ENCODE assay signal across 24 cellular contexts in genomic region chr17:76197911-76198310, GRCh38. TPM values are rescaled to one million over a fixed set of nuclear protein-coding genes. Genes with fewer than 3 reads are reported as not detected.
DNase-seq lines count a peak whose midpoint lies in the region; ATAC-seq lines count a peak whose summit lies in the region.
"Had no signal": no experiment of that assay in that cellular context is flagged by ENCODE, and none has a peak within 500 bp of the region (broad histone marks: within the 10 kb centered on the region; RNA-seq: fewer than 3 reads in every experiment).

No MANE protein-coding gene starts in this region.

- H3K4me3 ChIP-seq in BLaER1 treated with 17β-estradiol and CSF1 and Interleukin-3, amounts not matched to agents 10 nM and 100 nM = no peak overlapping the region
- H3K4me3 ChIP-seq: GM12878, hepatocyte, SJCRH30, stomach, upper lobe of left lung had no signal

- intact Hi-C loops in left ventricle myocardium superior (cut with micrococcal nuclease) = loop anchor here (10.0 kb wide), 1 partner anchor 57 kb away; no protein-coding TSS in a partner anchor

- peak overlapping the region in 9 of 11 experiments; percentile 24 to 92 (median 88); a peak in 13 of 22 replicates for H3K4me2 ChIP-seq in BLaER1 treated with 17β-estradiol and CSF1 and Interleukin-3, amounts not matched to agents 10 nM and 100 nM
- H3K4me2 ChIP-seq: hepatocyte had no signal

- H3K36me3 ChIP-seq in BLaER1 treated with 17β-estradiol and CSF1 and Interleukin-3, amounts not matched to agents 10 nM and 100 nM = no peaks in the 10 kb centered on the region
- H3K36me3 ChIP-seq: brain microvascular endothelial cell, SJCRH30, stomach, upper lobe of left lung had no signal

- no peak for ATAC-seq in T-helper 17 cell
- ATAC-seq in left ventricle myocardium superior = peak; percentile 82
- ATAC-seq in HG03025 (IDR thresholded peaks at IDR 0.05; ENCODE audit: low FRiP score, unreplicated experiment) = no peak
- ATAC-seq in GM21526 (IDR thresholded peaks at IDR 0.05; ENCODE audit: low FRiP score, unreplicated experiment) = no peak
- ATAC-seq: GM12878 had no signal

- no peak overlapping the region for H3K4me3 Mint-ChIP-seq in T-helper 2 cell treated with Interferon-gamma antibody and Interleukin-4, amounts not matched to agents 5 μg/mL and 100 μg/mL, for 36 hours
- H3K4me3 Mint-ChIP-seq in T-helper 17 cell = peak overlapping the region; percentile 53
- H3K4me3 Mint-ChIP-seq: activated B cell treated with CpG ODN at 0.5 μM for 24 hours, memory B cell had no signal

- no peaks in the 10 kb centered on the region for H3K9me3 Mint-ChIP-seq in T-helper 2 cell treated with Interferon-gamma antibody and Interleukin-4, amounts not matched to agents 5 μg/mL and 100 μg/mL, for 36 hours
- H3K9me3 Mint-ChIP-seq: activated B cell treated with CpG ODN at 0.5 μM for 24 hours, memory B cell, naive B cell had no signal

- H3K36me3 Mint-ChIP-seq in T-helper 2 cell treated with Interferon-gamma antibody and Interleukin-4, amounts not matched to agents 5 μg/mL and 100 μg/mL, for 36 hours (ENCODE audit: low read depth) = peaks cover 70% of the 10 kb centered on the region
- H3K36me3 Mint-ChIP-seq in T-helper 17 cell (ENCODE audit: low read depth) = no peaks in the 10 kb centered on the region
- H3K36me3 Mint-ChIP-seq: memory B cell, naive B cell had no signal

- no peaks in the 10 kb centered on the region for H3K27me3 ChIP-seq in BLaER1 treated with 17β-estradiol and CSF1 and Interleukin-3, amounts not matched to agents 10 nM and 100 nM
- H3K27me3 ChIP-seq: brain microvascular endothelial cell, hepatocyte, SJCRH30, stomach, upper lobe of left lung had no signal

- peaks cover 8 to 60% (median 33%) of the 10 kb centered on the region in 10 experiments; a peak in 18 of 20 replicates for H3K4me1 ChIP-seq in BLaER1 treated with 17β-estradiol and CSF1 and Interleukin-3, amounts not matched to agents 10 nM and 100 nM

- no peaks in the 10 kb centered on the region for H3K27me3 Mint-ChIP-seq in T-helper 2 cell treated with Interferon-gamma antibody and Interleukin-4, amounts not matched to agents 5 μg/mL and 100 μg/mL, for 36 hours (ENCODE audit: low read depth)
- no peaks in the 10 kb centered on the region for H3K27me3 Mint-ChIP-seq in T-helper 17 cell
- H3K27me3 Mint-ChIP-seq: activated B cell treated with CpG ODN at 0.5 μM for 24 hours, memory B cell, naive B cell had no signal

- H4K20me1 ChIP-seq in BLaER1 treated with 17β-estradiol and CSF1 and Interleukin-3, amounts not matched to agents 10 nM and 100 nM = no peaks in the 10 kb centered on the region

- H3K27ac Mint-ChIP-seq in T-helper 2 cell treated with Interferon-gamma antibody and Interleukin-4, amounts not matched to agents 5 μg/mL and 100 μg/mL, for 36 hours = peak overlapping the region; percentile 27
- peak overlapping the region; percentile 96 for H3K27ac Mint-ChIP-seq in T-helper 17 cell
- H3K27ac Mint-ChIP-seq: activated B cell treated with CpG ODN at 0.5 μM for 24 hours, memory B cell had no signal

- no peaks in the 10 kb centered on the region for H3K9me3 ChIP-seq in BLaER1 treated with 17β-estradiol and CSF1 and Interleukin-3, amounts not matched to agents 10 nM and 100 nM (replicated peaks in 1 of 11)
- no peaks in the 10 kb centered on the region for H3K9me3 ChIP-seq in T-helper 17 cell (ENCODE audit: control insufficient read depth, low read length, poor library complexity, severe bottlenecking)
- H3K9me3 ChIP-seq: SJCRH30, stomach, upper lobe of left lung had no signal

- H3K4me1 Mint-ChIP-seq in T-helper 2 cell treated with Interferon-gamma antibody and Interleukin-4, amounts not matched to agents 5 μg/mL and 100 μg/mL, for 36 hours (ENCODE audit: low read depth) = peaks cover 70% of the 10 kb centered on the region
- H3K4me1 Mint-ChIP-seq in T-helper 17 cell = peaks cover 68% of the 10 kb centered on the region
- H3K4me1 Mint-ChIP-seq: memory B cell had no signal

- no peak for DNase-seq in T-helper 2 cell treated with Interferon-gamma antibody and Interleukin-4, amounts not matched to agents 5 μg/mL and 100 μg/mL, for 36 hours (ENCODE audit: low spot score)
- DNase-seq in T-helper 2 cell (no peak), T-helper 17 cell (no peak), left ventricle myocardium superior (peak; percentile 76)
- no peak for DNase-seq in stimulated activated CD4-positive, alpha-beta T cell treated with anti-CD3 and anti-CD28 coated beads, Interleukin-4, amount 100 ng/mL, for 1 hour
- DNase-seq: activated B cell treated with CpG ODN at 0.5 μM for 24 hours; activated CD8-positive, alpha-beta memory T cell treated with anti-CD3 and anti-CD28 coated beads, Interleukin-2, amount 50 U/mL, for 4 hours; activated naive CD4-positive, alpha-beta T cell treated with Interleukin-2 at 50 U/mL for 16 hours; brain microvascular endothelial cell; cortex of kidney; DMS153; H7; naive B cell; NCI-H1105 treated with DMSO at 0.1 percent for 48 hours; NCI-H748 treated with DMSO at 0.1 percent for 48 hours; SJCRH30; stomach had no signal

- no peak overlapping the region for H3K9ac ChIP-seq in BLaER1 treated with 17β-estradiol and CSF1 and Interleukin-3, amounts not matched to agents 10 nM and 100 nM

- peak overlapping the region in 2 of 11 experiments; percentile 46 to 64; a peak in 2 of 22 replicates for H3K27ac ChIP-seq in BLaER1 treated with 17β-estradiol and CSF1 and Interleukin-3, amounts not matched to agents 10 nM and 100 nM
- H3K27ac ChIP-seq: brain microvascular endothelial cell, hepatocyte, SJCRH30, upper lobe of left lung had no signal

RNA-seq across cellular contexts. Expression of gene RNF157, which starts 42.4 kb away (rescaled TPM):
- total RNA-seq in T-helper 17 cell (10 to 100 TPM; 43.5 to 45.3 TPM), left ventricle myocardium superior (18.0 TPM)

RNA-seq across cellular contexts. Expression of gene FOXJ1, which starts 56.9 kb away (rescaled TPM):
- total RNA-seq in T-helper 17 cell (1 to 10 TPM; 1.3 to 2.1 TPM), left ventricle myocardium superior (not detected)
- total RNA-seq: GM12878 had no signal
